ENCODE assay signal across 8 cellular contexts in the genomic region with DNA sequence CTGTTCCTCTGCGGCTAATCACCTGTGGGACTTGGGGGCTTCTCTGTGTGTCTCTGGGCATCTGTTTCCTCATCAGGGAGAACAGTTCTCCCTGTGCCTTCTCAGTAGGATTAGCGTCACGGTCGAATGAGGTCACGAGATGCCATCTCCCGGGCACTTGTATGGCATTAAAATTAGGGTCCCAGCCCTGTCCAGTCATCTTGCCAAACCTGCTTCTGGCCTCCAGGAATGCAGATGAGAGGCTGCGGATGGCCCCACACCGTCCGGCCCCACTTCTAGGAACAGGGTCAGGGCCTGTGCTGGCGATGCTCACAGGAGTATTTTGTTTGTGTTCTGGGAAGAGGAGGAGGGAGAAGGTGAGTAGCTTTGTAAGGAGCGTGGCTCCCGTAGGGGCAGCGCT. TPM values are rescaled to one million over a fixed set of nuclear protein-coding genes. Genes with fewer than 3 reads are reported as not detected.
DNase-seq lines count a peak whose midpoint lies in the region; ATAC-seq, FAIRE-seq and TF ChIP-seq lines count a peak whose summit lies in the region.

No MANE protein-coding gene starts in this region.

- H3K4me3 ChIP-seq in PC-9 (peak overlapping the region; percentile 6; the same call in 1 of the 2 replicates), left ventricle myocardium inferior (peak overlapping the region; percentile 53), gastrocnemius medialis (peak overlapping the region in 3 of 4 donors; percentile 38 to 52 (median 43))

- H4K20me1 ChIP-seq in PC-9 (ENCODE audit: insufficient read depth), result no peaks in the 10 kb centered on the region; the same call in 1 of the 2 replicates

- ATAC-seq in gastrocnemius medialis, result peak in 1 of 2 donors; percentile 39
- no peak for ATAC-seq in GM21381 (IDR thresholded peaks at IDR 0.05; ENCODE audit: unreplicated experiment)
- ATAC-seq in HG03342 (IDR thresholded peaks at IDR 0.05; ENCODE audit: unreplicated experiment), result no peak

- H3K27ac ChIP-seq in PC-9 (peak overlapping the region; percentile 65), left ventricle myocardium inferior (replicated peaks) (peak overlapping the region; percentile 92), gastrocnemius medialis (peak overlapping the region; percentile 71 to 79 (median 75))

- H2AFZ ChIP-seq in PC-9, result no peak overlapping the region

- H3K36me3 ChIP-seq in PC-9 (ENCODE audit: low read depth) (no peaks in the 10 kb centered on the region; the same call in 1 of the 2 replicates), left ventricle myocardium inferior (no peaks in the 10 kb centered on the region), gastrocnemius medialis (no peaks in the 10 kb centered on the region)

- no peak for TF ChIP-seq POLR2A in gastrocnemius medialis (IDR thresholded peaks at IDR 0.05)

- peaks cover 22% of the 10 kb centered on the region for H3K4me1 ChIP-seq in PC-9 (replicated peaks; ENCODE audit: insufficient read depth)
- H3K4me1 ChIP-seq in left ventricle myocardium inferior, result peaks cover 62% of the 10 kb centered on the region
- peaks cover 18 to 20% of the 10 kb centered on the region in 2 donors for H3K4me1 ChIP-seq in gastrocnemius medialis

- in situ Hi-C loops in gastrocnemius medialis (cut with MboI; ENCODE audit: low sequenced_read_pairs in 4 of 4), result no loop called here

- H3K9me3 ChIP-seq in PC-9 (ENCODE audit: insufficient read depth, low read depth) (no peaks in the 10 kb centered on the region), left ventricle myocardium inferior (replicated peaks) (no peaks in the 10 kb centered on the region), gastrocnemius medialis (no peaks in the 10 kb centered on the region)

- no peak for TF ChIP-seq CTCF in PC-9 (conservative IDR thresholded peaks at IDR 0.05)
- no peak for TF ChIP-seq CTCF in left ventricle myocardium inferior (IDR thresholded peaks at IDR 0.05; ENCODE audit: borderline replicate concordance)
- no peak for TF ChIP-seq CTCF in gastrocnemius medialis (IDR thresholded peaks at IDR 0.05 in 4 of 5, conservative IDR thresholded peaks at IDR 0.05 in 1 of 5)

- H3K27me3 ChIP-seq in PC-9 (ENCODE audit: insufficient read depth, low read depth) (no peaks in the 10 kb centered on the region), left ventricle myocardium inferior (ENCODE audit: low read depth) (no peaks in the 10 kb centered on the region), gastrocnemius medialis (no peaks in the 10 kb centered on the region)

- BruUV-seq in PC-9 (replicated peaks; lab: Mats Ljungman, UMichigan), result no TSS peak

- FAIRE-seq in GM18507 (lab: Jason Lieb, UNC), result peak; percentile 5

- H3K4me2 ChIP-seq in PC-9, result peak overlapping the region; percentile 62

- peaks cover 21% of the 10 kb centered on the region; the same call in 1 of the 2 replicates for H3F3A ChIP-seq in PC-9 (ENCODE audit: insufficient read depth, low read depth)

- CTCF ChIA-PET in PC-9 (lab: Charles Lee), result interaction anchor here (0.6 to 2.5 kb wide), 2 partner anchors 74 to 750 kb away, joined by 8 to 11 read pairs; no protein-coding TSS in a partner anchor

- POLR2A ChIA-PET in PC-9 (lab: Charles Lee; ENCODE audit: unreplicated experiment), result interaction anchor here (0.8 kb wide), 1 partner anchor 61 kb away, joined by 4 read pairs; no protein-coding TSS in a partner anchor

- DNase-seq in GM18507 (ENCODE audit: extremely low spot score, insufficient read length, low read depth) (no peak), PC-9 (peak; percentile 87 to 93), left ventricle myocardium inferior (no peak), gastrocnemius medialis (no peak), NCI-H1417 treated with DMSO at 0.1 percent for 48 hours (lab: John Stamatoyannopoulos, UW) (no peak), SW480 (ENCODE audit: low spot score) (no peak)

- H3K9me2 ChIP-seq in PC-9 (ENCODE audit: insufficient read depth), result no peaks in the 10 kb centered on the region

- H3K79me2 ChIP-seq in PC-9 (ENCODE audit: low read depth), result no peaks in the 10 kb centered on the region

- intact Hi-C loops in PC-9 (cut with micrococcal nuclease; ENCODE audit: unreplicated experiment) (loop anchor here (1.0 to 2.0 kb wide), 6 partner anchors 40 to 156 kb away; no protein-coding TSS in a partner anchor), left ventricle myocardium inferior (cut with micrococcal nuclease) (no loop called here), gastrocnemius medialis (cut with DNase I; ENCODE audit: low total_unique reads) (loop anchor here (1.0 kb wide), 1 partner anchor 22 kb away; no protein-coding TSS in a partner anchor)

RNA-seq across cellular contexts. Expression of a gene that starts 58.5 kb away (rescaled TPM):
- total RNA-seq in PC-9 (2021) (not detected in 2 replicates), left ventricle myocardium inferior (not detected), gastrocnemius medialis (not detected)

Comparison
In these comparisons a context has a peak if more than half of its experiments do, and no peak if none do; other contexts are left out.
1. DNase-seq: peak in PC-9 (2 of 2); none in GM18507 (single experiment), left ventricle myocardium inferior (single experiment), gastrocnemius medialis (0 of 2), NCI-H1417 treated with DMSO at 0.1 percent for 48 hours (single experiment) and SW480 (single experiment).
2. Peak in every context shown above with its lines, with median percentiles within 50 percentile points of each other: H3K27ac ChIP-seq and H3K4me3 ChIP-seq.